8 cellular contexts compared by ENCODE assay signal in genomic region chr1:198788561-198789064, GRCh38.
DNase-seq lines count a peak whose midpoint lies in the region; ATAC-seq and TF ChIP-seq lines count a peak whose summit lies in the region.

No MANE protein-coding gene starts in this region.

- H3K27me3 Mint-ChIP-seq in activated naive CD8-positive, alpha-beta T cell treated with anti-CD3 and anti-CD28 coated beads, Interleukin-2, amount 50 U/mL, for 24 hours = no peaks in the 10 kb centered on the region
- H3K27me3 Mint-ChIP-seq in naive thymus-derived CD8-positive, alpha-beta T cell = no peaks in the 10 kb centered on the region

- H3K4me1 Mint-ChIP-seq in activated naive CD8-positive, alpha-beta T cell treated with anti-CD3 and anti-CD28 coated beads, Interleukin-2, amount 50 U/mL, for 24 hours = peaks cover 16% of the 10 kb centered on the region
- peaks cover 2 to 15% (median 11%) of the 10 kb centered on the region in 4 donors for H3K4me1 Mint-ChIP-seq in naive thymus-derived CD8-positive, alpha-beta T cell

- POLR2A ChIA-PET in naive thymus-derived CD8-positive, alpha-beta T cell (lab: Charles Lee) = no interaction called here
- POLR2A ChIA-PET in RWPE1 (lab: Yijun Ruan, JAX; ENCODE audit: low non-redundant PET) = no interaction called here

- H3K36me3 ChIP-seq in GM06990 (ENCODE audit: control insufficient read depth, insufficient read depth, low read length) = no peaks in the 10 kb centered on the region

- CTCF ChIA-PET in RWPE1 (lab: Yijun Ruan, JAX) = interaction anchor here (0.8 to 0.9 kb wide), 2 partner anchors 9 to 321 kb away, joined by 4 to 6 read pairs; no protein-coding TSS in a partner anchor

- peak; percentile 29 for DNase-seq in GM06990 (ENCODE audit: extremely low read depth, insufficient read length)
- peak; percentile 42 for DNase-seq in HT-29 (ENCODE audit: low spot score)
- DNase-seq in activated naive CD8-positive, alpha-beta T cell treated with anti-CD3 and anti-CD28 coated beads, Interleukin-2, amount 50 U/mL, for 24 hours = peak; percentile 26
- peak in 4 of 10 donors; percentile 10 to 28 (median 16) for DNase-seq in naive thymus-derived CD8-positive, alpha-beta T cell
- DNase-seq in DMS153 (lab: John Stamatoyannopoulos, UW) = no peak
- no peak for DNase-seq in DMS79 (lab: John Stamatoyannopoulos, UW)
- DNase-seq in RWPE1 (ENCODE audit: low spot score) = no peak

- no peaks in the 10 kb centered on the region for H3K36me3 Mint-ChIP-seq in activated naive CD8-positive, alpha-beta T cell treated with anti-CD3 and anti-CD28 coated beads, Interleukin-2, amount 50 U/mL, for 24 hours (ENCODE audit: low read depth)
- H3K36me3 Mint-ChIP-seq in naive thymus-derived CD8-positive, alpha-beta T cell = no peaks in the 10 kb centered on the region

- no peak overlapping the region for H3K27ac ChIP-seq in RWPE1

- peak; percentile 66 for ATAC-seq in GM21381 (IDR thresholded peaks at IDR 0.05; ENCODE audit: unreplicated experiment)
- ATAC-seq in activated naive CD8-positive, alpha-beta T cell treated with anti-CD3 and anti-CD28 coated beads, Interleukin-2, amount 50 U/mL, for 24 hours = peak; percentile 97
- ATAC-seq in naive thymus-derived CD8-positive, alpha-beta T cell = peak; percentile 76 to 94

- no peaks in the 10 kb centered on the region for H3K9me3 Mint-ChIP-seq in activated naive CD8-positive, alpha-beta T cell treated with anti-CD3 and anti-CD28 coated beads, Interleukin-2, amount 50 U/mL, for 24 hours
- H3K9me3 Mint-ChIP-seq in naive thymus-derived CD8-positive, alpha-beta T cell = peaks cover 0 to 9% (median 0%) of the 10 kb centered on the region in 9 donors

- H3K4me3 ChIP-seq in GM06990 (replicated peaks; ENCODE audit: low read depth, low read length) = no peak overlapping the region

- peak; percentile 41 for TF ChIP-seq CTCF in GM06990 (IDR thresholded peaks at IDR 0.05; ENCODE audit: insufficient read depth, low read length, poor library complexity, severe bottlenecking)
- TF ChIP-seq CTCF in RWPE1 (conservative IDR thresholded peaks at IDR 0.05; ENCODE audit: low read depth) = no peak

- H3K27me3 ChIP-seq in GM06990 (replicated peaks; ENCODE audit: control insufficient read depth, insufficient read depth, low read length) = no peaks in the 10 kb centered on the region

- H3K4me3 Mint-ChIP-seq in activated naive CD8-positive, alpha-beta T cell treated with anti-CD3 and anti-CD28 coated beads, Interleukin-2, amount 50 U/mL, for 24 hours = no peak overlapping the region
- H3K4me3 Mint-ChIP-seq in naive thymus-derived CD8-positive, alpha-beta T cell = no peak overlapping the region

- peak overlapping the region; percentile 22 for H3K27ac Mint-ChIP-seq in activated naive CD8-positive, alpha-beta T cell treated with anti-CD3 and anti-CD28 coated beads, Interleukin-2, amount 50 U/mL, for 24 hours
- peak overlapping the region in 3 of 10 donors; percentile 19 to 86 (median 55) for H3K27ac Mint-ChIP-seq in naive thymus-derived CD8-positive, alpha-beta T cell

Comparison
In these comparisons a context has a peak if more than half of its experiments do, and no peak if none do; other contexts are left out.
1. DNase-seq: peak in GM06990 (single experiment), HT-29 (single experiment) and activated naive CD8-positive, alpha-beta T cell treated with anti-CD3 and anti-CD28 coated beads, Interleukin-2, amount 50 U/mL, for 24 hours (single experiment); none in DMS153 (single experiment), DMS79 (single experiment) and RWPE1 (single experiment).
2. Peak in every context shown above with its lines, with median percentiles within 50 percentile points of each other: ATAC-seq.